ENCODE assay signal across 1 cellular context in the genomic region with DNA sequence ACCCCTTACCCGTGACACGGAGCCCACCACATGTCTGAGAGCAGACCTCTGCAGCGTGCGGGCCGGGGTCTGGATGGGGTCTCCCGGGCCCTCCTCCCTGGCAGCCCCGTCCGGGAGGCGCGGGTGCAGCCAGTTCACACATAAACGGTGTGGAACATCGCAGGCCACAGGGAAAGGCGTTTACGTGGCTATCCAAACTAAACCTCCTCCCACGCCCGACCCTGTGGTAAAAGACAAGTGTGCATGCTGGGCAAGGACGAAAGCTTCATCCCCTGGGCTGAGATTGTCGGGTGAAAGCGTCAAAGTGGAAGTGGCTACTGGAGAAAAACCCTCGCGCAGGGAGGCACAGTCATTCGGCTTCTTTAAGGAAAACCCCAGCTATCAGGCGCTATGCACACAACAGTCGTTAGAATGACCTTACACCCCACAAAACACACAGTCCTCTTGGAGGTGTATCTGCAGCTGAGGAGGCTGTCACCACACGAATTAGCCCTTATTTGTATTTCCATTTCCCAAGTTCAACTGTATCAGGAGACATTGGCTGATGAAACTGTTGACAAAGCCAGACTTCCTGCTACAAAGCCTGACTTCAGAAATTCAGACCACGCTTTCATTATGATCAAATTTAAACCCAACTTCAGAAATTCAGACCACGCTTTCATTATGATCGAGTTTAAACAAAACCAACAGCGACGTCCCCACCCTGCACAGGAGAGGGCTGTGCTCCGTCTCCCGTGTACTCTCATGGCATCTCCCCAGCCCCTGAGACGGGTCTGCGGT.
TF ChIP-seq lines count a peak whose summit lies in the region.

No MANE protein-coding gene starts in this region.

TF ChIP-seq in HEK293T, 16 proteins besides CTCF, POLR2A, EP300 and RAD21 (continued from another document):
- TF ChIP-seq, protein P1, sequence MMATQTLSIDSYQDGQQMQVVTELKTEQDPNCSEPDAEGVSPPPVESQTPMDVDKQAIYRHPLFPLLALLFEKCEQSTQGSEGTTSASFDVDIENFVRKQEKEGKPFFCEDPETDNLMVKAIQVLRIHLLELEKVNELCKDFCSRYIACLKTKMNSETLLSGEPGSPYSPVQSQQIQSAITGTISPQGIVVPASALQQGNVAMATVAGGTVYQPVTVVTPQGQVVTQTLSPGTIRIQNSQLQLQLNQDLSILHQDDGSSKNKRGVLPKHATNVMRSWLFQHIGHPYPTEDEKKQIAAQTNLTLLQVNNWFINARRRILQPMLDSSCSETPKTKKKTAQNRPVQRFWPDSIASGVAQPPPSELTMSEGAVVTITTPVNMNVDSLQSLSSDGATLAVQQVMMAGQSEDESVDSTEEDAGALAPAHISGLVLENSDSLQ (IDR thresholded peaks at IDR 0.05), result no peak
- no peak for TF ChIP-seq SP1 (IDR thresholded peaks at IDR 0.05)
- no peak for TF ChIP-seq LEF1 (IDR thresholded peaks at IDR 0.05; ENCODE audit: borderline replicate concordance)
- no peak for TF ChIP-seq FOXA1 (IDR thresholded peaks at IDR 0.05)
- no peak for TF ChIP-seq SUZ12 (IDR thresholded peaks at IDR 0.05)
- no peak for TF ChIP-seq FOXK2 (IDR thresholded peaks at IDR 0.05)
